8 cellular contexts compared by ENCODE assay signal in the genomic region with DNA sequence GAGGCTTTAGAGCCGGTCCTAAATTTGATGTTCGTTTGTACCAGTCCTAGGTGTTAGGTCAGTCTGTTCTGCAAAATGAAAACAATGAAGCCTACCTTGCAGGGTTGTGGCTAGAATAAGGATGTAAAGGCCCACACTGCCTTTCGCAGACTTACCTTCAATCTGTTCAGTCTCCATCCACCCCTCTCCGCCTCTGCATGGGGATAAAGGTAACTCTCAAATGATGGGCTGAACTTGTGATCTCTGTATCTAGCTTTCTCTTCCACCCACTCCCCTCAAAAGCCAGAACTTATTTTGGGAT. TPM values are rescaled to one million over a fixed set of nuclear protein-coding genes. Genes with fewer than 3 reads are reported as not detected.
A peak's percentile ranks its signal among the peaks of the same experiment; 100 is the strongest.
DNase-seq lines count a peak whose midpoint lies in the region; ATAC-seq and FAIRE-seq lines count a peak whose summit lies in the region.
"Not testable (repeated sequence)": the region's sequence is repeated elsewhere in the genome, so short reads cannot be mapped to it uniquely, and the experiment has no call there.

No MANE protein-coding gene starts in this region.

- peak; percentile 43 for FAIRE-seq in islet of Langerhans (lab: Jason Lieb, UNC)

- not testable (repeated sequence) for H3K4me3 Mint-ChIP-seq in activated T-cell treated with anti-CD3 and anti-CD28 coated beads, Interleukin-2, amount 50 U/mL, for 4 hours; stimulated activated naive B cell treated with anti-CD40 and anti-IgM and Interleukin-4, amounts not matched to agents 10 μg/mL and 1 μg/mL and 100 μg/mL, for 72 hours

- H3K36me3 Mint-ChIP-seq in activated T-cell treated with anti-CD3 and anti-CD28 coated beads, Interleukin-2, amount 50 U/mL, for 4 hours (ENCODE audit: insufficient read depth); stimulated activated naive B cell treated with anti-CD40 and anti-IgM and Interleukin-4, amounts not matched to agents 10 μg/mL and 1 μg/mL and 100 μg/mL, for 72 hours: not testable (repeated sequence)

- H3K9me3 Mint-ChIP-seq in activated T-cell treated with anti-CD3 and anti-CD28 coated beads, Interleukin-2, amount 50 U/mL, for 4 hours; stimulated activated naive B cell treated with anti-CD40 and anti-IgM and Interleukin-4, amounts not matched to agents 10 μg/mL and 1 μg/mL and 100 μg/mL, for 72 hours: not testable (repeated sequence)

- peak; percentile 17 for ATAC-seq in GM18861 (IDR thresholded peaks at IDR 0.05; ENCODE audit: unreplicated experiment)
- ATAC-seq in GM19452 (IDR thresholded peaks at IDR 0.05; ENCODE audit: unreplicated experiment) = peak; percentile 2
- peak; percentile 25 for ATAC-seq in HG02571 (IDR thresholded peaks at IDR 0.05; ENCODE audit: unreplicated experiment)
- ATAC-seq in HG03045 (IDR thresholded peaks at IDR 0.05; ENCODE audit: unreplicated experiment) = peak; percentile 14
- peak; percentile 8 for ATAC-seq in HG03460 (IDR thresholded peaks at IDR 0.05; ENCODE audit: unreplicated experiment)
- ATAC-seq in activated T-cell treated with anti-CD3 and anti-CD28 coated beads, Interleukin-2, amount 50 U/mL, for 4 hours = peak; percentile 13 to 37
- peak; percentile 44 to 50 for ATAC-seq in stimulated activated naive B cell treated with anti-CD40 and anti-IgM and Interleukin-4, amounts not matched to agents 10 μg/mL and 1 μg/mL and 100 μg/mL, for 72 hours (replicated peaks)

- not testable (repeated sequence) for H3K27me3 Mint-ChIP-seq in activated T-cell treated with anti-CD3 and anti-CD28 coated beads, Interleukin-2, amount 50 U/mL, for 4 hours (ENCODE audit: low read depth); stimulated activated naive B cell treated with anti-CD40 and anti-IgM and Interleukin-4, amounts not matched to agents 10 μg/mL and 1 μg/mL and 100 μg/mL, for 72 hours

- not testable (repeated sequence) for DNase-seq in activated T-cell treated with anti-CD3 and anti-CD28 coated beads, Interleukin-2, amount 50 U/mL, for 4 hours; stimulated activated naive B cell treated with anti-CD40 and anti-IgM and Interleukin-4, amounts not matched to agents 10 μg/mL and 1 μg/mL and 100 μg/mL, for 72 hours

- H3K27ac Mint-ChIP-seq in stimulated activated naive B cell treated with anti-CD40 and anti-IgM and Interleukin-4, amounts not matched to agents 10 μg/mL and 1 μg/mL and 100 μg/mL, for 72 hours = not testable (repeated sequence)

- not testable (repeated sequence) for H3K4me1 Mint-ChIP-seq in activated T-cell treated with anti-CD3 and anti-CD28 coated beads, Interleukin-2, amount 50 U/mL, for 4 hours (ENCODE audit: low read depth); stimulated activated naive B cell treated with anti-CD40 and anti-IgM and Interleukin-4, amounts not matched to agents 10 μg/mL and 1 μg/mL and 100 μg/mL, for 72 hours

RNA-seq across cellular contexts. Expression of a gene that starts 0.7 kb away (rescaled TPM):
- 10 to 100 TPM; 19.8 to 24.5 (median 22.9) TPM for total RNA-seq in activated T-cell treated with anti-CD3 and anti-CD28 coated beads, Interleukin-2, amount 50 U/mL, for 4 hours

RNA-seq across cellular contexts. Expression of a gene that starts 23.7 kb away (rescaled TPM):
- total RNA-seq in activated T-cell treated with anti-CD3 and anti-CD28 coated beads, Interleukin-2, amount 50 U/mL, for 4 hours = 100 to 1,000 TPM; 101 to 164 (median 119) TPM
